In the genomic region with DNA sequence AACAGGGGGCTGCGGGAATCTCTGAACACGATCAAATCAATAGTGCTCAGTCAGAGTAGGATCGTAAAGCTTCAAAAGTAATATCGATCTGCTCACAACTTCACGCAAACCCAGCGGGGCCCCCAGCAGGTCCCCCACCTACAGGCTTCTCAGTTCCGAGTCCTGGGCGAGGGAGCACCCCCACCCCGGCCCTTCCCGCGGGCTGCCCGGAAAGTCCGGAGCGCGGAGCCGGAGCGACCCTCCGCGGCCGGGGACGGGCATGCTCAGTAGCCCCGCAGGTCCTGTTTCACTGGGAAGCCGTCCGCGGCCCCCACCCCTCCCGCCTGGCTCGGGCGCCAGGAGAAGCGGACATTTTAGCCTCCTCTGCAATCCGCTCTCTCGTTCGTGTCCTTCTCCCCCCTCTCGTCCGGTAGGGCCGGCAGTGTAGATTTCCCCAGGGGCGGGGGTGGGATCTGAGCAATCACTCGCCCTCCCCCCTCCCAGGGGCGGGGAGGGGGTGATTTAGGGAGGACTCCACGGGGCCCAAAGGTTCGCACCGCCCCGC, we compare ENCODE assay signal across 8 cellular contexts. TPM values are rescaled to one million over a fixed set of nuclear protein-coding genes. Genes with fewer than 3 reads are reported as not detected.
DNase-seq lines count a peak whose midpoint lies in the region; ATAC-seq and TF ChIP-seq lines count a peak whose summit lies in the region.

No MANE protein-coding gene starts in this region.

- H2AK5ac ChIP-seq in neuronal stem cell (ENCODE audit: low read depth, low read length) = no peak overlapping the region

- no peak overlapping the region for H3K23ac ChIP-seq in neuronal stem cell (ENCODE audit: low read depth, low read length, poor library complexity)

- peaks cover 6% of the 10 kb centered on the region for H3K79me1 ChIP-seq in neuronal stem cell (ENCODE audit: low read depth, low read length)

- H3K18ac ChIP-seq in neuronal stem cell (ENCODE audit: low read length) = peak overlapping the region; percentile 90

- TF ChIP-seq POLR2A in upper lobe of left lung (IDR thresholded peaks at IDR 0.05) = peak in 2 of 4 donors; percentile 37 to 62

- H3K9me3 Mint-ChIP-seq in CD8-positive, alpha-beta memory T cell = no peaks in the 10 kb centered on the region
- H3K9me3 Mint-ChIP-seq in activated naive CD8-positive, alpha-beta T cell treated with anti-CD3 and anti-CD28 coated beads, Interleukin-2, amount 50 U/mL, for 24 hours = no peaks in the 10 kb centered on the region
- H3K9me3 Mint-ChIP-seq in glutamatergic neuron (ENCODE audit: unreplicated experiment) = peaks cover 15% of the 10 kb centered on the region

- TF ChIP-seq EP300 in upper lobe of left lung (IDR thresholded peaks at IDR 0.05) = no peak

- no peak overlapping the region for H3K4ac ChIP-seq in neuronal stem cell (ENCODE audit: low read length)

- H3K9me3 ChIP-seq in CD8-positive, alpha-beta memory T cell (ENCODE audit: low read length) = no peaks in the 10 kb centered on the region
- no peaks in the 10 kb centered on the region for H3K9me3 ChIP-seq in RWPE2 (ENCODE audit: severe bottlenecking)
- peaks cover 0 to 2% of the 10 kb centered on the region in 2 donors for H3K9me3 ChIP-seq in neuronal stem cell (replicated peaks in 1 of 2; ENCODE audit: control insufficient read depth in 2 of 2, insufficient read depth in 1 of 2, low read depth in 1 of 2, low read length in 2 of 2)
- no peaks in the 10 kb centered on the region for H3K9me3 ChIP-seq in upper lobe of left lung

- peak overlapping the region; percentile 67 for H3K27ac ChIP-seq in CD8-positive, alpha-beta memory T cell (ENCODE audit: low read depth, low read length)
- peak overlapping the region; percentile 91 for H3K27ac ChIP-seq in RWPE2 (ENCODE audit: poor library complexity, severe bottlenecking)
- peak overlapping the region; percentile 93 for H3K27ac ChIP-seq in neuronal stem cell (replicated peaks; ENCODE audit: low read length)
- H3K27ac ChIP-seq in upper lobe of left lung = peak overlapping the region; percentile 93 to 97 (median 96)

- TF ChIP-seq CTCF in RWPE2 (IDR thresholded peaks at IDR 0.05; ENCODE audit: poor library complexity, severe bottlenecking) (peak; percentile 53), glutamatergic neuron (IDR thresholded peaks at IDR 0.05; ENCODE audit: partially characterized antibody, unreplicated experiment) (no peak), upper lobe of left lung (IDR thresholded peaks at IDR 0.05) (peak in 2 of 6 experiments; percentile 21 to 22)

- H3K14ac ChIP-seq in neuronal stem cell (ENCODE audit: low read length) = no peak overlapping the region

- peak overlapping the region; percentile 67 for H3K9ac ChIP-seq in neuronal stem cell (ENCODE audit: low read depth, low read length, poor library complexity)

- POLR2A ChIA-PET in CD8-positive, alpha-beta memory T cell (lab: Charles Lee) = no interaction called here

- peak overlapping the region; percentile 80 for H3K4me2 ChIP-seq in neuronal stem cell (ENCODE audit: insufficient read depth, low read length, poor library complexity, severe bottlenecking)

- peaks cover 15% of the 10 kb centered on the region for H3K27me3 ChIP-seq in CD8-positive, alpha-beta memory T cell (ENCODE audit: insufficient read depth, low read length, poor library complexity, severe bottlenecking)
- H3K27me3 ChIP-seq in RWPE2 (ENCODE audit: insufficient read depth, poor library complexity, severe bottlenecking) (no peaks in the 10 kb centered on the region), neuronal stem cell (ENCODE audit: control insufficient read depth in 3 of 3, insufficient read depth in 3 of 3, low read depth in 1 of 3, low read length in 3 of 3) (peaks cover 0 to 3% (median 0%) of the 10 kb centered on the region in 3 experiments), upper lobe of left lung (no peaks in the 10 kb centered on the region)

- H4K91ac ChIP-seq in neuronal stem cell (ENCODE audit: low read depth, low read length, poor library complexity) = no peak overlapping the region

- peak overlapping the region; percentile 86 to 97 (median 90) for H3K4me3 Mint-ChIP-seq in CD8-positive, alpha-beta memory T cell
- peak overlapping the region; percentile 88 for H3K4me3 Mint-ChIP-seq in activated naive CD8-positive, alpha-beta T cell treated with anti-CD3 and anti-CD28 coated beads, Interleukin-2, amount 50 U/mL, for 24 hours
- peak overlapping the region; percentile 100 for H3K4me3 Mint-ChIP-seq in glutamatergic neuron (ENCODE audit: unreplicated experiment)

- no CpG with 5 or more reads among the region's 42 CpGs for WGBS in neuronal stem cell (ENCODE audit: extremely low coverage in 2 of 2, insufficient read length in 2 of 2, insufficient replicate concordance in 1 of 2), 2 donors
- 1 to 3% methylated on average over 12 to 24 of the region's 42 CpGs for WGBS in upper lobe of left lung, 2 donors

- H4K8ac ChIP-seq in neuronal stem cell (ENCODE audit: low read depth, low read length) = no peak overlapping the region

- peak in 3 of 5 donors; percentile 9 to 21 (median 12) for DNase-seq in CD8-positive, alpha-beta memory T cell
- peak; percentile 81 for DNase-seq in LoVo (ENCODE audit: low spot score)
- DNase-seq in RWPE2 (ENCODE audit: low spot score) = peak; percentile 84
- DNase-seq in activated naive CD8-positive, alpha-beta T cell treated with anti-CD3 and anti-CD28 coated beads, Interleukin-2, amount 50 U/mL, for 24 hours = peak; percentile 64
- DNase-seq in glutamatergic neuron = peak; percentile 95
- DNase-seq in neuronal stem cell (ENCODE audit: low spot score) = peak; percentile 84
- peak; percentile 83 to 96 for DNase-seq in upper lobe of left lung

- peak; percentile 22 for ATAC-seq in GM21381 (IDR thresholded peaks at IDR 0.05; ENCODE audit: unreplicated experiment)
- ATAC-seq in RWPE2 (ENCODE audit: low read depth) = peak; percentile 43
- peak; percentile 23 for ATAC-seq in activated naive CD8-positive, alpha-beta T cell treated with anti-CD3 and anti-CD28 coated beads, Interleukin-2, amount 50 U/mL, for 24 hours
- peak; percentile 79 to 82 for ATAC-seq in upper lobe of left lung (ENCODE audit: low FRiP score in 2 of 2)

- H2BK12ac ChIP-seq in neuronal stem cell (ENCODE audit: low read length) = no peak overlapping the region

- H3K36me3 ChIP-seq in CD8-positive, alpha-beta memory T cell (ENCODE audit: insufficient read depth, low read length) = no peaks in the 10 kb centered on the region
- H3K36me3 ChIP-seq in RWPE2 (ENCODE audit: low read depth) (no peaks in the 10 kb centered on the region), neuronal stem cell (replicated peaks in 1 of 2; ENCODE audit: control insufficient read depth in 2 of 2, insufficient read depth in 2 of 2, low read length in 2 of 2) (no peaks in the 10 kb centered on the region), upper lobe of left lung (no peaks in the 10 kb centered on the region)

- H3K36me3 Mint-ChIP-seq in CD8-positive, alpha-beta memory T cell = peaks cover 0 to 9% (median 0%) of the 10 kb centered on the region in 3 donors
- no peaks in the 10 kb centered on the region for H3K36me3 Mint-ChIP-seq in activated naive CD8-positive, alpha-beta T cell treated with anti-CD3 and anti-CD28 coated beads, Interleukin-2, amount 50 U/mL, for 24 hours (ENCODE audit: low read depth)
- no peaks in the 10 kb centered on the region for H3K36me3 Mint-ChIP-seq in glutamatergic neuron (ENCODE audit: unreplicated experiment)

- H3K27ac Mint-ChIP-seq in CD8-positive, alpha-beta memory T cell = peak overlapping the region in 2 of 8 donors; percentile 63 to 90
- no peak overlapping the region for H3K27ac Mint-ChIP-seq in activated naive CD8-positive, alpha-beta T cell treated with anti-CD3 and anti-CD28 coated beads, Interleukin-2, amount 50 U/mL, for 24 hours
- peak overlapping the region; percentile 100 for H3K27ac Mint-ChIP-seq in glutamatergic neuron (ENCODE audit: unreplicated experiment)

- peak overlapping the region; percentile 97 for H2AFZ ChIP-seq in neuronal stem cell (ENCODE audit: low read length)

- peaks cover 15 to 27% (median 16%) of the 10 kb centered on the region in 3 donors for H3K4me1 Mint-ChIP-seq in CD8-positive, alpha-beta memory T cell
- H3K4me1 Mint-ChIP-seq in activated naive CD8-positive, alpha-beta T cell treated with anti-CD3 and anti-CD28 coated beads, Interleukin-2, amount 50 U/mL, for 24 hours = peaks cover 24% of the 10 kb centered on the region
- peaks cover 23% of the 10 kb centered on the region for H3K4me1 Mint-ChIP-seq in glutamatergic neuron (ENCODE audit: low read depth, unreplicated experiment)

- CTCF ChIA-PET in CD8-positive, alpha-beta memory T cell (lab: Charles Lee) = interaction anchor here (1.1 to 1.3 kb wide), 2 partner anchors 53 to 139 kb away, joined by 3 read pairs; no protein-coding TSS in a partner anchor

- peak overlapping the region; percentile 52 for H2BK120ac ChIP-seq in neuronal stem cell (ENCODE audit: low read depth, low read length)

- H2BK5ac ChIP-seq in neuronal stem cell (ENCODE audit: low read length) = peak overlapping the region; percentile 94

- H2BK15ac ChIP-seq in neuronal stem cell (ENCODE audit: low read length) = peak overlapping the region; percentile 55

- H3K4me3 ChIP-seq in CD8-positive, alpha-beta memory T cell (ENCODE audit: low read length) = peak overlapping the region; percentile 71
- peak overlapping the region; percentile 46 for H3K4me3 ChIP-seq in RWPE2 (ENCODE audit: severe bottlenecking)
- peak overlapping the region; percentile 73 to 87 for H3K4me3 ChIP-seq in neuronal stem cell (ENCODE audit: low read length in 2 of 2)
- peak overlapping the region; percentile 57 to 79 (median 70) for H3K4me3 ChIP-seq in upper lobe of left lung

- peaks cover 25 to 44% of the 10 kb centered on the region in 2 donors for H3K27me3 Mint-ChIP-seq in CD8-positive, alpha-beta memory T cell
- peaks cover 57% of the 10 kb centered on the region for H3K27me3 Mint-ChIP-seq in activated naive CD8-positive, alpha-beta T cell treated with anti-CD3 and anti-CD28 coated beads, Interleukin-2, amount 50 U/mL, for 24 hours
- peaks cover 7% of the 10 kb centered on the region for H3K27me3 Mint-ChIP-seq in glutamatergic neuron (ENCODE audit: unreplicated experiment)

- peaks cover 19% of the 10 kb centered on the region for H3K4me1 ChIP-seq in CD8-positive, alpha-beta memory T cell (ENCODE audit: insufficient read depth, low read length)
- peaks cover 7% of the 10 kb centered on the region for H3K4me1 ChIP-seq in RWPE2 (ENCODE audit: insufficient read depth, poor library complexity, severe bottlenecking)
- H3K4me1 ChIP-seq in neuronal stem cell (ENCODE audit: control insufficient read depth in 2 of 2, insufficient read depth in 1 of 2, low read depth in 1 of 2, low read length in 2 of 2) = peaks cover 18 to 30% of the 10 kb centered on the region in 2 donors
- H3K4me1 ChIP-seq in upper lobe of left lung = peaks cover 16 to 32% (median 25%) of the 10 kb centered on the region in 4 donors

RNA-seq across cellular contexts. Expression of gene SPRED2, which starts 3.3 kb away (rescaled TPM):
- 1 to 10 TPM; 3.0 to 4.0 TPM for total RNA-seq in CD8-positive, alpha-beta memory T cell
- polyA plus RNA-seq in CD8-positive, alpha-beta memory T cell = 1.3 TPM
- total RNA-seq in glutamatergic neuron (ENCODE audit: unreplicated experiment) (54.5 TPM), upper lobe of left lung (10 to 100 TPM; 15.7 to 53.0 (median 38.1) TPM)
- polyA plus RNA-seq in neuronal stem cell (2013, experiment 1 of 2) = 27.8 TPM
- 28.2 TPM for polyA plus RNA-seq in neuronal stem cell (2013, experiment 2 of 2)

Comparison
In these comparisons a context has a peak if more than half of its experiments do, and no peak if none do; other contexts are left out.
1. Peak in every context shown above with its lines: DNase-seq, ATAC-seq, H3K4me3 ChIP-seq and H3K27ac ChIP-seq.
2. DNase-seq: peak in every context shown above with its lines; median percentile 95 in glutamatergic neuron; 90 in upper lobe of left lung; 84 in RWPE2; 84 in neuronal stem cell; 81 in LoVo; 64 in activated naive CD8-positive, alpha-beta T cell treated with anti-CD3 and anti-CD28 coated beads, Interleukin-2, amount 50 U/mL, for 24 hours; 12 in CD8-positive, alpha-beta memory T cell.
3. ATAC-seq: peak in every context shown above with its lines; median percentile 80 in upper lobe of left lung; 43 in RWPE2; 23 in activated naive CD8-positive, alpha-beta T cell treated with anti-CD3 and anti-CD28 coated beads, Interleukin-2, amount 50 U/mL, for 24 hours; 22 in GM21381.